ENCODE assay signal across 1 cellular context in genomic region chr4:7820031-7820825, GRCh38.
TF ChIP-seq lines count a peak whose summit lies in the region.

No MANE protein-coding gene starts in this region.

TF ChIP-seq in IMR-90, 13 proteins besides CTCF, POLR2A, EP300 and RAD21 (continued from another document):
- no peak for TF ChIP-seq MAFK (IDR thresholded peaks at IDR 0.05; ENCODE audit: low read depth, low read length)
